ENCODE assay signal across 8 cellular contexts in genomic region chr15:43799209-43799944, GRCh38. TPM values are rescaled to one million over a fixed set of nuclear protein-coding genes. Genes with fewer than 3 reads are reported as not detected.
DNase-seq lines count a peak whose midpoint lies in the region; ATAC-seq and TF ChIP-seq lines count a peak whose summit lies in the region.

No MANE protein-coding gene starts in this region.

- no peaks in the 10 kb centered on the region for H3K9me2 ChIP-seq in DOHH2 (replicated peaks; ENCODE audit: control insufficient read depth, low read length)

- H3K9me3 ChIP-seq in DOHH2 (ENCODE audit: control insufficient read depth, insufficient read depth, low read length) (peaks cover 4% of the 10 kb centered on the region; the same call in 1 of the 2 replicates), breast epithelium (no peaks in the 10 kb centered on the region)

- H3K4me3 Mint-ChIP-seq in osteocyte (ENCODE audit: unreplicated experiment) = peak overlapping the region; percentile 99

- no peaks in the 10 kb centered on the region for H3K27me3 Mint-ChIP-seq in osteocyte (ENCODE audit: unreplicated experiment)

- peak overlapping the region; percentile 99 for H3K27ac ChIP-seq in DOHH2 (ENCODE audit: low read depth, low read length)
- H3K27ac ChIP-seq in breast epithelium = peak overlapping the region; percentile 93 to 96

- peaks cover 77% of the 10 kb centered on the region for H3F3A ChIP-seq in DOHH2 (ENCODE audit: control insufficient read depth, insufficient read depth)

- H3K27me3 ChIP-seq in DOHH2 (ENCODE audit: control insufficient read depth, low read length) = no peaks in the 10 kb centered on the region
- no peaks in the 10 kb centered on the region for H3K27me3 ChIP-seq in breast epithelium

- H3K4me1 Mint-ChIP-seq in osteocyte (ENCODE audit: unreplicated experiment) = peaks cover 48% of the 10 kb centered on the region

- in situ Hi-C loops in KBM-7 (cut with MboI; ENCODE audit: low pct_unique_long_range_greater_than_20kb, low sequenced_read_pairs) = no loop called here

- TF ChIP-seq CTCF in DOHH2 (IDR thresholded peaks at IDR 0.05; ENCODE audit: low read depth, low read length, poor library complexity, severe bottlenecking) = peak; percentile 71
- no peak for TF ChIP-seq CTCF in breast epithelium (IDR thresholded peaks at IDR 0.05)
- TF ChIP-seq CTCF in osteocyte (IDR thresholded peaks at IDR 0.05) = no peak

- TF ChIP-seq POLR2A in breast epithelium (IDR thresholded peaks at IDR 0.05) = no peak

- H3K36me3 Mint-ChIP-seq in osteocyte (ENCODE audit: unreplicated experiment) = peaks cover 25% of the 10 kb centered on the region

- intact Hi-C loops in breast epithelium (cut with DNase I; ENCODE audit: low total_unique reads) = no loop called here

- no peaks in the 10 kb centered on the region for H3K9me3 Mint-ChIP-seq in osteocyte (ENCODE audit: unreplicated experiment)

- H3K4me2 ChIP-seq in DOHH2 (ENCODE audit: low read length) = peak overlapping the region; percentile 90

- H3K4me3 ChIP-seq in DOHH2 (ENCODE audit: low read length) (peak overlapping the region; percentile 95), breast epithelium (peak overlapping the region in 1 of 3 donors; percentile 74)

- H4K20me1 ChIP-seq in DOHH2 (ENCODE audit: control insufficient read depth, insufficient read depth, low read depth, low read length) = no peaks in the 10 kb centered on the region

- H3K27ac Mint-ChIP-seq in osteocyte (ENCODE audit: unreplicated experiment) = peak overlapping the region; percentile 98

- H3K4me1 ChIP-seq in DOHH2 (ENCODE audit: control insufficient read depth, low read length) (peaks cover 90% of the 10 kb centered on the region), breast epithelium (peaks cover 5 to 10% of the 10 kb centered on the region in 2 donors)

- peaks cover 93% of the 10 kb centered on the region for H3K36me3 ChIP-seq in DOHH2 (ENCODE audit: control insufficient read depth, low read length)
- H3K36me3 ChIP-seq in breast epithelium = no peaks in the 10 kb centered on the region

- no peak for ATAC-seq in SK-N-SH treated with all-trans-retinoic acid at 6 μM for 48 hours
- ATAC-seq in GM18519 (IDR thresholded peaks at IDR 0.05; ENCODE audit: low FRiP score, unreplicated experiment) = no peak

- peaks cover 48% of the 10 kb centered on the region for H3K79me2 ChIP-seq in DOHH2 (ENCODE audit: control insufficient read depth, low read length)

- DNase-seq in NCI-H187 treated with DMSO at 0.1 percent for 48 hours (lab: John Stamatoyannopoulos, UW) (peak; percentile 38), breast epithelium (ENCODE audit: low spot score in 2 of 2) (no peak), osteocyte (ENCODE audit: extremely low spot score, unreplicated experiment) (no peak), 8988T (no peak), KBM-7 (no peak)

TF ChIP-seq in SK-N-SH treated with all-trans-retinoic acid at 6 μM for 48 hours, 23 proteins besides CTCF, POLR2A, EP300 and RAD21:
- TF ChIP-seq ZFP30 (CRISPR knock-in tag; IDR thresholded peaks at IDR 0.05) (no peak), PATZ1 (CRISPR knock-in tag; IDR thresholded peaks at IDR 0.05; ENCODE audit: borderline replicate concordance) (no peak), CREB5 (CRISPR knock-in tag; IDR thresholded peaks at IDR 0.05; ENCODE audit: low read depth) (no peak), CSRNP3 (CRISPR knock-in tag; IDR thresholded peaks at IDR 0.05) (no peak), ZC3H10 (CRISPR knock-in tag; IDR thresholded peaks at IDR 0.05) (no peak), GLIS3 (CRISPR knock-in tag; IDR thresholded peaks at IDR 0.05) (no peak)

RNA-seq across cellular contexts. Expression of gene SERINC4, which starts 0.6 kb away (rescaled TPM):
- under 1 TPM in 1 of 3 donors, not detected in 2; 0.16 TPM for total RNA-seq in breast epithelium
- not detected in 2 replicates for total RNA-seq in osteocyte

RNA-seq across cellular contexts. Expression of gene HYPK, which starts 1.0 kb away (rescaled TPM):
- total RNA-seq in breast epithelium = 10 to 100 TPM in 2 of 3 donors, 1 to 10 TPM in 1; 9.5 to 17.7 (median 11.2) TPM
- 13.7 and 14.0 TPM in 2 replicates for total RNA-seq in osteocyte

RNA-seq across cellular contexts. Expression of gene SERF2, which starts 7.3 kb away (rescaled TPM):
- total RNA-seq in breast epithelium (100 to 1,000 TPM; 653 to 916 (median 695) TPM), osteocyte (1,268 and 1,325 TPM in 2 replicates)

RNA-seq across cellular contexts. Expression of gene ELL3, which starts 22.6 kb away (rescaled TPM):
- total RNA-seq in breast epithelium = 10 to 100 TPM in 1 of 3 donors, 1 to 10 TPM in 2; 5.2 to 14.5 (median 9.0) TPM
- 1.6 and 2.3 TPM in 2 replicates for total RNA-seq in osteocyte

RNA-seq across cellular contexts. Expression of gene MFAP1, which starts 25.1 kb away (rescaled TPM):
- total RNA-seq in breast epithelium = 10 to 100 TPM; 14.4 to 26.3 (median 15.7) TPM
- 29.6 and 30.2 TPM in 2 replicates for total RNA-seq in osteocyte
